ENCODE assay signal across 9 cellular contexts in genomic region chr17:40362696-40363479, GRCh38. TPM values are rescaled to one million over a fixed set of nuclear protein-coding genes. Genes with fewer than 3 reads are reported as not detected.
DNase-seq lines count a peak whose midpoint lies in the region; ATAC-seq, FAIRE-seq and TF ChIP-seq lines count a peak whose summit lies in the region.
"Had no signal": no experiment of that assay in that cellular context is flagged by ENCODE, and none has a peak within 500 bp of the region (broad histone marks: within the 10 kb centered on the region; RNA-seq: fewer than 3 reads in every experiment).

No MANE protein-coding gene starts in this region.

- under 1% methylated on average over 112 of the region's 112 CpGs for WGBS in urinary bladder

- peak; percentile 69 for ATAC-seq in GM19023 (IDR thresholded peaks at IDR 0.05; ENCODE audit: unreplicated experiment)

- no peaks in the 10 kb centered on the region for H3K36me3 ChIP-seq in urinary bladder (ENCODE audit: insufficient read depth)

- TF ChIP-seq CTCF in HL-60 (IDR thresholded peaks at IDR 0.05; ENCODE audit: insufficient read depth, low read length) (peak; percentile 67), foreskin fibroblast (IDR thresholded peaks at IDR 0.05; ENCODE audit: low read depth, low read length) (peak; percentile 77)

- peaks cover 2% of the 10 kb centered on the region for H3K4me1 ChIP-seq in urinary bladder (ENCODE audit: insufficient read depth)

- H3K4me3 ChIP-seq in HL-60 (replicated peaks; ENCODE audit: insufficient read depth, low read length) (peak overlapping the region; percentile 53), foreskin fibroblast (ENCODE audit: low read depth in 1 of 2, low read length in 2 of 2) (peak overlapping the region; percentile 48 to 62), urinary bladder (ENCODE audit: low read depth, low read length) (peak overlapping the region; percentile 53)

- FAIRE-seq in RCC 7860 (lab: Jason Lieb, UNC): no peak

- intact Hi-C loops in posterior vena cava (cut with DNase I): loop anchor here (5.0 to 10.0 kb wide), 3 partner anchors 52 to 172 kb away; partner anchors contain the start of gene TOP2A (in 2 of the 2)

- H3K27ac ChIP-seq in HL-60 (replicated peaks) (no peak overlapping the region), urinary bladder (ENCODE audit: low read depth) (no peak overlapping the region)

- H3K27me3 ChIP-seq in HL-60 (ENCODE audit: insufficient read depth, poor library complexity, severe bottlenecking): no peaks in the 10 kb centered on the region

- DNase-seq in AG20443 (ENCODE audit: low spot score) (peak; percentile 92), HL-60 (ENCODE audit: low read depth in 1 of 2, low spot score in 1 of 2) (peak; percentile 71 to 87), RCC 7860 (ENCODE audit: low spot score) (peak; percentile 63), foreskin fibroblast (peak; percentile 70 to 90), posterior vena cava (ENCODE audit: low spot score) (peak; percentile 94)
- DNase-seq in activated T-helper 1 cell treated with anti-CD3 and anti-CD28 coated beads, Interleukin-2, amount 50 U/mL, for 16 hours (ENCODE audit: low read depth in 1 of 2, low spot score in 1 of 2): peak; percentile 54 to 68

RNA-seq across cellular contexts. Expression of gene GJD3, which starts 1.6 kb away (rescaled TPM):
- total RNA-seq in posterior vena cava (under 1 TPM; 0.79 to 1.00 TPM), urinary bladder (not detected)
- 1.1 TPM for polyA plus RNA-seq in urinary bladder
- total RNA-seq: T-helper 1 cell treated with Interleukin-12 subunit alpha and Interleukin-12 subunit beta and Interleukin-4 antibody, amounts not matched to agents 30 ng/mL and 1 ng/mL, for 36 hours had no signal

RNA-seq across cellular contexts. Expression of gene RARA, which starts 53.9 kb away (rescaled TPM):
- total RNA-seq in posterior vena cava (10 to 100 TPM; 47.5 to 54.5 TPM), urinary bladder (10.6 TPM)
- 47.6 TPM for polyA plus RNA-seq in urinary bladder

RNA-seq across cellular contexts. Expression of gene TOP2A, which starts 54.8 kb away (rescaled TPM):
- 1 to 10 TPM; 1.1 to 2.2 TPM for total RNA-seq in posterior vena cava
- total RNA-seq in urinary bladder: 105 TPM
- 1.5 TPM for polyA plus RNA-seq in urinary bladder

Comparison
In these comparisons a context has a peak if more than half of its experiments do, and no peak if none do; other contexts are left out.
1. RNA of gene TOP2A, which starts 54.8 kb away (total RNA-seq): 105 TPM in urinary bladder (single experiment); 1.1 to 2.2 TPM in posterior vena cava; every median in the first group is over 10 times any median in the second.
2. Peak in every context shown above with its lines, with median percentiles within 50 percentile points of each other: DNase-seq and H3K4me3 ChIP-seq.